In genomic region chr1:234842726-234843641, GRCh38 we compare ENCODE assay signal across 8 cellular contexts.
DNase-seq lines count a peak whose midpoint lies in the region; ATAC-seq and TF ChIP-seq lines count a peak whose summit lies in the region.

No MANE protein-coding gene starts in this region.

- no peak for TF ChIP-seq CTCF in Loucy (conservative IDR thresholded peaks at IDR 0.05; ENCODE audit: low read length)
- no peak for TF ChIP-seq CTCF in natural killer cell (IDR thresholded peaks at IDR 0.05)

- no peaks in the 10 kb centered on the region for H3K79me2 ChIP-seq in Loucy (ENCODE audit: insufficient read depth, low read length)

- H3K9ac ChIP-seq in Loucy (ENCODE audit: low read depth, low read length, poor library complexity, severe bottlenecking), result peak overlapping the region; percentile 76

- ATAC-seq in GM21447 (IDR thresholded peaks at IDR 0.05; ENCODE audit: unreplicated experiment) (peak; percentile 72), natural killer cell (peak; percentile 66 to 89 (median 79)), left lobe of liver (no peak)

- H3K36me3 Mint-ChIP-seq in activated T-helper 2 cell treated with anti-CD3 and anti-CD28 coated beads, Interferon-gamma antibody, Interleukin-2, Interleukin-4, amounts not matched to agents 10 μg/mL and 5 μg/mL and 100 μg/mL, durations not matched to agents 14 hours and 24 hours and 36 hours (ENCODE audit: low read depth), result peaks cover 4% of the 10 kb centered on the region
- H3K36me3 Mint-ChIP-seq in natural killer cell, result no peaks in the 10 kb centered on the region

- H3K4me2 ChIP-seq in Loucy (ENCODE audit: low read depth, low read length, poor library complexity, severe bottlenecking), result peak overlapping the region; percentile 84

- no peaks in the 10 kb centered on the region for H3K27me3 Mint-ChIP-seq in activated T-helper 2 cell treated with anti-CD3 and anti-CD28 coated beads, Interferon-gamma antibody, Interleukin-2, Interleukin-4, amounts not matched to agents 10 μg/mL and 5 μg/mL and 100 μg/mL, durations not matched to agents 14 hours and 24 hours and 36 hours (ENCODE audit: low read depth)
- H3K27me3 Mint-ChIP-seq in natural killer cell (ENCODE audit: low read depth in 2 of 2), result peaks cover 29 to 31% of the 10 kb centered on the region in 2 donors

- no peaks in the 10 kb centered on the region for H3K27me3 ChIP-seq in Loucy (ENCODE audit: insufficient read depth, low read length, poor library complexity, severe bottlenecking)

- peak; percentile 57 for DNase-seq in activated T-helper 2 cell treated with anti-CD3 and anti-CD28 coated beads, Interferon-gamma antibody, Interleukin-2, Interleukin-4, amounts not matched to agents 10 μg/mL and 5 μg/mL and 100 μg/mL, durations not matched to agents 14 hours and 24 hours and 36 hours (ENCODE audit: low spot score)
- peak; percentile 28 for DNase-seq in natural killer cell
- DNase-seq in NCI-H446 treated with DMSO at 0.1 percent for 48 hours (lab: John Stamatoyannopoulos, UW), result no peak
- DNase-seq in NCI-H128 (lab: John Stamatoyannopoulos, UW; ENCODE audit: unreplicated experiment), result no peak
- DNase-seq in left lobe of liver (ENCODE audit: low spot score), result no peak

- H3K4me3 Mint-ChIP-seq in activated T-helper 2 cell treated with anti-CD3 and anti-CD28 coated beads, Interferon-gamma antibody, Interleukin-2, Interleukin-4, amounts not matched to agents 10 μg/mL and 5 μg/mL and 100 μg/mL, durations not matched to agents 14 hours and 24 hours and 36 hours (ENCODE audit: low read depth), result peak overlapping the region; percentile 77
- H3K4me3 Mint-ChIP-seq in natural killer cell, result no peak overlapping the region

- no peaks in the 10 kb centered on the region for H3K9me3 ChIP-seq in Loucy (ENCODE audit: insufficient read depth, low read depth, low read length)

- no peaks in the 10 kb centered on the region for H3K9me2 ChIP-seq in Loucy (replicated peaks; ENCODE audit: low read depth, low read length)

- H3K4me1 ChIP-seq in Loucy (ENCODE audit: insufficient read depth, low read length, poor library complexity, severe bottlenecking), result peaks cover 75% of the 10 kb centered on the region

- H2AFZ ChIP-seq in Loucy (ENCODE audit: low read length), result no peak overlapping the region

- H4K20me1 ChIP-seq in Loucy (ENCODE audit: insufficient read depth, low read length, poor library complexity, severe bottlenecking), result no peaks in the 10 kb centered on the region

- peak overlapping the region; percentile 31; the same call in 1 of the 2 replicates for H3K4me3 ChIP-seq in GM08714 (ENCODE audit: low read length)
- no peak overlapping the region for H3K4me3 ChIP-seq in Loucy (ENCODE audit: low read length, poor library complexity, severe bottlenecking)

- intact Hi-C loops in activated T-helper 2 cell treated with anti-CD3 and anti-CD28 coated beads, Interferon-gamma antibody, Interleukin-2, Interleukin-4, amounts not matched to agents 10 μg/mL and 5 μg/mL and 100 μg/mL, durations not matched to agents 14 hours and 24 hours and 36 hours (cut with micrococcal nuclease), result loop anchor here (1.0 to 2.0 kb wide), 15 partner anchors 24 to 342 kb away; no protein-coding TSS in a partner anchor
- intact Hi-C loops in natural killer cell (cut with micrococcal nuclease), result no loop called here

- peaks cover 15% of the 10 kb centered on the region for H3F3A ChIP-seq in Loucy (ENCODE audit: low read depth)

- peaks cover 93% of the 10 kb centered on the region for H3K4me1 Mint-ChIP-seq in activated T-helper 2 cell treated with anti-CD3 and anti-CD28 coated beads, Interferon-gamma antibody, Interleukin-2, Interleukin-4, amounts not matched to agents 10 μg/mL and 5 μg/mL and 100 μg/mL, durations not matched to agents 14 hours and 24 hours and 36 hours (ENCODE audit: low read depth)
- H3K4me1 Mint-ChIP-seq in natural killer cell, result peaks cover 37 to 39% of the 10 kb centered on the region in 2 donors

- H3K36me3 ChIP-seq in Loucy (ENCODE audit: insufficient read depth, low read length), result no peaks in the 10 kb centered on the region

- peak overlapping the region; percentile 90 for H3K27ac Mint-ChIP-seq in activated T-helper 2 cell treated with anti-CD3 and anti-CD28 coated beads, Interferon-gamma antibody, Interleukin-2, Interleukin-4, amounts not matched to agents 10 μg/mL and 5 μg/mL and 100 μg/mL, durations not matched to agents 14 hours and 24 hours and 36 hours
- peak overlapping the region in 1 of 2 donors; percentile 48 for H3K27ac Mint-ChIP-seq in natural killer cell

- H3K9me3 Mint-ChIP-seq in activated T-helper 2 cell treated with anti-CD3 and anti-CD28 coated beads, Interferon-gamma antibody, Interleukin-2, Interleukin-4, amounts not matched to agents 10 μg/mL and 5 μg/mL and 100 μg/mL, durations not matched to agents 14 hours and 24 hours and 36 hours, result peaks cover 8% of the 10 kb centered on the region
- no peaks in the 10 kb centered on the region for H3K9me3 Mint-ChIP-seq in natural killer cell

Comparison
In these comparisons a context has a peak if more than half of its experiments do, and no peak if none do; other contexts are left out.
1. DNase-seq: peak in activated T-helper 2 cell treated with anti-CD3 and anti-CD28 coated beads, Interferon-gamma antibody, Interleukin-2, Interleukin-4, amounts not matched to agents 10 μg/mL and 5 μg/mL and 100 μg/mL, durations not matched to agents 14 hours and 24 hours and 36 hours (single experiment) and natural killer cell (single experiment); none in NCI-H446 treated with DMSO at 0.1 percent for 48 hours (single experiment), NCI-H128 (single experiment) and left lobe of liver (single experiment).